18 cellular contexts compared by ENCODE assay signal in the genomic region with DNA sequence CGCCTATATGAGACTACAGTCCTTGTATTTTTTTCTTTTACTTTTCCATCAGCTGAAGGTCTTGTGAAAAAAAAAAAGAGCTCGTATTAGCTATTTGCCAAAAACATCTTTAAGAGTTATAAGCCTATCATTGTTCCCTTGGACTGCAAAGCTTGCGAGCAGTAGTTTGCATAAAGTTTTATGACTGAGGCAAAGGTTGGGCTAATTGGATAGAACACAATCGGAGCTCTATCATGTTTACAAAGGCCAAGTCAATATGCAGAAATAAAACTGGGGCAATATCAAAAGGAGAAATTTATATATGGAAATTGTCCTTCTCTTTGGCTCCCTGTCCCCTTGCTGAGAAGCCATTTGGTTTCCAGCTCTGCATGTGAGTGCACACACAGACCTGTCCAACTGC.
DNase-seq lines count a peak whose midpoint lies in the region; ATAC-seq, FAIRE-seq and TF ChIP-seq lines count a peak whose summit lies in the region.
"Had no signal": no experiment of that assay in that cellular context is flagged by ENCODE, and none has a peak within 500 bp of the region (broad histone marks: within the 10 kb centered on the region; RNA-seq: fewer than 3 reads in every experiment).

No MANE protein-coding gene starts in this region.

- TF ChIP-seq CTCF in left lung (IDR thresholded peaks at IDR 0.05), result no peak

- 17 to 61% (median 32%) methylated on average over 4 of the region's 4 CpGs for WGBS in small intestine, 3 donors

- peaks cover 0 to 5% of the 10 kb centered on the region in 2 donors for H3K4me1 ChIP-seq in small intestine (ENCODE audit: control insufficient read depth in 2 of 2, insufficient read depth in 1 of 2, low read depth in 1 of 2, low read length in 1 of 2)
- H3K4me1 ChIP-seq in left lung, result no peaks in the 10 kb centered on the region
- H3K4me1 ChIP-seq: A549 had no signal

- DNase-seq in COLO829 (ENCODE audit: low spot score), result peak; percentile 11
- DNase-seq in NCI-H526 treated with DMSO at 0.1 percent for 48 hours (lab: John Stamatoyannopoulos, UW), result peak; percentile 97
- no peak for DNase-seq in left colon
- DNase-seq in small intestine, result peak; percentile 87
- DNase-seq in activated CD4-positive, CD25-positive, alpha-beta regulatory T cell (lab: John Stamatoyannopoulos, UW), result no peak
- DNase-seq in left lung, result no peak
- no peak for DNase-seq in NCI-H128 (lab: John Stamatoyannopoulos, UW; ENCODE audit: unreplicated experiment)
- DNase-seq: AML-193; CD4-positive, alpha-beta T cell; DMS153; DMS79; GDM1; H9 had no signal

- H3K36me3 ChIP-seq in small intestine (ENCODE audit: control insufficient read depth in 2 of 2, insufficient read depth in 2 of 2, low read length in 2 of 2) (no peaks in the 10 kb centered on the region), left lung (no peaks in the 10 kb centered on the region)

- H3K4me3 ChIP-seq in small intestine (ENCODE audit: low read depth in 1 of 2, low read length in 2 of 2), result no peak overlapping the region
- no peak overlapping the region for H3K4me3 ChIP-seq in left lung
- H3K4me3 ChIP-seq: A549 had no signal

- H3K27me3 ChIP-seq in small intestine (ENCODE audit: control insufficient read depth in 2 of 2, insufficient read depth in 2 of 2, low read length in 2 of 2) (peaks cover 0 to 2% of the 10 kb centered on the region in 2 donors), left lung (no peaks in the 10 kb centered on the region)

- intact Hi-C loops in left colon (cut with DNase I, micrococcal nuclease), result no loop called here
- intact Hi-C loops in left lung (cut with DNase I), result no loop called here

- H3K9me3 ChIP-seq in small intestine (ENCODE audit: control insufficient read depth, low read depth) (no peaks in the 10 kb centered on the region), left lung (no peaks in the 10 kb centered on the region)
- H3K9me3 ChIP-seq: A549 had no signal

- no peak for FAIRE-seq in small intestine (lab: Jason Lieb, UNC)
- FAIRE-seq: A549, H1, HepG2 had no signal

- H3K27ac ChIP-seq in small intestine (ENCODE audit: low read depth in 1 of 2, low read length in 1 of 2), result peak overlapping the region in 1 of 2 donors; percentile 2
- H3K27ac ChIP-seq in left lung, result no peak overlapping the region
- H3K27ac ChIP-seq: 22Rv1, A549, C4-2B had no signal

- peak; percentile 33 for ATAC-seq in left colon
- ATAC-seq in left lung, result no peak
- ATAC-seq: A549, HepG2 had no signal

Comparison
In these comparisons a context has a peak if more than half of its experiments do, and no peak if none do; other contexts are left out.
1. DNase-seq: peak in COLO829 (single experiment), NCI-H526 treated with DMSO at 0.1 percent for 48 hours (single experiment) and small intestine (single experiment); none in left colon (0 of 2), activated CD4-positive, CD25-positive, alpha-beta regulatory T cell (0 of 4), left lung (0 of 2) and NCI-H128 (single experiment).